ENCODE assay signal across 4 cellular contexts in the genomic region with DNA sequence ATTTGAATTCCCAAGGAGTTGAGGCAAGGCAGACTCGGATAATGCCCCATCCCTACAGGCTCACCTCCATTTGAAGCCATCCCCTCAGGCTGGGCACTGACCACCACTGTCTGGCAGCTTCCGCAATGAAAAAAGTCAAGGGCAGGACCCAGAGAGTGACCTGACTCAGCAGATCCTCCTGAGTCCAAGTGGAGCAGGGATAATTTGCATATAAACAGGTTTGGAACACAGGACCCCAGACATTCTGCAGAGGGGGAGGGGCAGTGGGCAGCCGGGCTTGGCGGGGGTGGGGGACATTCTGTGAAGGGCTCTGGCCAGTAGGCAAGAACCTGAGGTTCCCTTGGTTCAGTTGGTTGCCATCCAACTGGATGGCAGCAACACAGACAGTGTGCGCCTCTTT. TPM values are rescaled to one million over a fixed set of nuclear protein-coding genes. Genes with fewer than 3 reads are reported as not detected.
"Had no signal": no experiment of that assay in that cellular context is flagged by ENCODE, and none has a peak within 500 bp of the region (broad histone marks: within the 10 kb centered on the region; RNA-seq: fewer than 3 reads in every experiment).

A gene with protein sequence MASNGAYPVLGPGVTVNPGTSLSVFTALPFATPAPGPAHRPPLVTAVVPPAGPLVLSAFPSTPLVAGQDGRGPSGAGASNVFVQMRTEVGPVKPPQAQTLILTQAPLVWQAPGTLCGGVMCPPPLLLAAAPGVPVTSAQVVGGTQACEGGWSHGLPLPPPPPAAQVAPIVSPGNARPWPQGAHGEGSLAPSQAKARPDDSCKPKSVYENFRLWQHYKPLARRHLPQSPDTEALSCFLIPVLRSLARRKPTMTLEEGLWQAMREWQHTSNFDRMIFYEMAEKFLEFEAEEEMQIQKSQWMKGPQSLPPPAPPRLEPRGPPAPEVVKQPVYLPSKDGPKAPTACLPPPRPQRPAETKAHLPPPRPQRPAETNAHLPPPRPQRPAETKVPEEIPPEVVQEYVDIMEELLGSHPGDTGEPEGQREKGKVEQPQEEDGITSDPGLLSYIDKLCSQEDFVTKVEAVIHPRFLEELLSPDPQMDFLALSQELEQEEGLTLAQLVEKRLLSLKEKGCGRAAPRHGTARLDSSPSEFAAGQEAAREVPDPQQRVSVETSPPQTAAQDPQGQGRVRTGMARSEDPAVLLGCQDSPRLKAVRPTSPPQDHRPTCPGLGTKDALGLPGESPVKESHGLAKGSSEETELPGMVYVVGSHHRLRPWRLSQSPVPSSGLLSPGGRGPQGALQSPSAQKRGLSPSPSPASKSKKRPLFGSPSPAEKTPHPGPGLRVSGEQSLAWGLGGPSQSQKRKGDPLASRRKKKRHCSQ (minus strand): TSS at position 101 of the 400 bp plus-strand sequence. CDS start 21 bp downstream, at position 80.

RNA-seq across cellular contexts. Expression of the gene that starts here (rescaled TPM):
- total RNA-seq: LHCN-M2, M059J, MCF 10A, NCI-H460 had no signal
